ENCODE assay signal across 14 cellular contexts in genomic region chr2:132424526-132425121, GRCh38. TPM values are rescaled to one million over a fixed set of nuclear protein-coding genes. Genes with fewer than 3 reads are reported as not detected.
A peak's percentile ranks its signal among the peaks of the same experiment; 100 is the strongest.
DNase-seq lines count a peak whose midpoint lies in the region; TF ChIP-seq lines count a peak whose summit lies in the region.
"Had no signal": no experiment of that assay in that cellular context is flagged by ENCODE, and none has a peak within 500 bp of the region (broad histone marks: within the 10 kb centered on the region; RNA-seq: fewer than 3 reads in every experiment).

No MANE protein-coding gene starts in this region.

- H3K4me1 Mint-ChIP-seq in Caco-2 (ENCODE audit: low read depth, unreplicated experiment) (peaks cover 43% of the 10 kb centered on the region), glutamatergic neuron (ENCODE audit: low read depth, unreplicated experiment) (peaks cover 27% of the 10 kb centered on the region)
- H3K4me1 Mint-ChIP-seq: activated naive CD8-positive, alpha-beta T cell treated with anti-CD3 and anti-CD28 coated beads, Interleukin-2, amount 50 U/mL, for 24 hours; nephron had no signal

- no peaks in the 10 kb centered on the region for H3K27me3 ChIP-seq in Caco-2 (replicated peaks; ENCODE audit: control insufficient read depth, insufficient read depth, low read length)
- H3K27me3 ChIP-seq: SJCRH30 had no signal

- no TSS peak for BruUV-seq in Caco-2 (replicated peaks; lab: Mats Ljungman, UMichigan)

- no peak overlapping the region for H3K4me3 ChIP-seq in Caco-2 (ENCODE audit: low read depth, low read length)
- H3K4me3 ChIP-seq: SJCRH30 had no signal

- DNase-seq in Caco-2 (peak; percentile 77 to 84), caudate nucleus (lab: John Stamatoyannopoulos, UW) (peak in 1 of 61 donors; percentile 40), hippocampal formation (lab: John Stamatoyannopoulos, UW) (peak; percentile 10 to 35), renal cortical epithelial cell (ENCODE audit: low read depth) (peak; percentile 54), NCI-H345 (lab: John Stamatoyannopoulos, UW) (no peak), EL (no peak), glutamatergic neuron (no peak), HT-29 (ENCODE audit: low spot score) (no peak)
- DNase-seq: activated naive CD8-positive, alpha-beta T cell treated with anti-CD3 and anti-CD28 coated beads, Interleukin-2, amount 50 U/mL, for 24 hours; effector CD8-positive, alpha-beta T cell; NCI-H187 treated with DMSO at 0.1 percent for 48 hours; SJCRH30 had no signal

- no peaks in the 10 kb centered on the region for H3K36me3 ChIP-seq in Caco-2 (ENCODE audit: control insufficient read depth, insufficient read depth, low read length)
- H3K36me3 ChIP-seq: SJCRH30 had no signal

- peaks cover 4% of the 10 kb centered on the region for H3K9me3 Mint-ChIP-seq in Caco-2 (ENCODE audit: unreplicated experiment)
- peaks cover 2% of the 10 kb centered on the region for H3K9me3 Mint-ChIP-seq in glutamatergic neuron (ENCODE audit: unreplicated experiment)
- H3K9me3 Mint-ChIP-seq: nephron had no signal

- POLR2A ChIA-PET in Caco-2 (lab: Charles Lee): interaction anchor here (1.2 to 2.1 kb wide), 4 partner anchors 9 to 16 kb away, joined by 3 to 29 read pairs (median 4); partner anchors contain the start of gene GPR39

- no peaks in the 10 kb centered on the region for H3K9me3 ChIP-seq in Caco-2
- H3K9me3 ChIP-seq: SJCRH30 had no signal

- H3K4me3 Mint-ChIP-seq in Caco-2 (ENCODE audit: unreplicated experiment): peak overlapping the region; percentile 48
- H3K4me3 Mint-ChIP-seq in glutamatergic neuron (ENCODE audit: unreplicated experiment): no peak overlapping the region
- H3K4me3 Mint-ChIP-seq: activated naive CD8-positive, alpha-beta T cell treated with anti-CD3 and anti-CD28 coated beads, Interleukin-2, amount 50 U/mL, for 24 hours; nephron had no signal

- H3K27ac Mint-ChIP-seq in Caco-2 (ENCODE audit: unreplicated experiment): peak overlapping the region; percentile 51
- H3K27ac Mint-ChIP-seq in glutamatergic neuron (ENCODE audit: unreplicated experiment): no peak overlapping the region
- H3K27ac Mint-ChIP-seq: activated naive CD8-positive, alpha-beta T cell treated with anti-CD3 and anti-CD28 coated beads, Interleukin-2, amount 50 U/mL, for 24 hours; nephron had no signal

- TF ChIP-seq CTCF in Caco-2 (IDR thresholded peaks at IDR 0.05; ENCODE audit: insufficient read depth in 1 of 2, low read depth in 1 of 2, low read length in 1 of 2, severe bottlenecking in 1 of 2, unreplicated experiment in 1 of 2) (peak in 1 of 2 experiments; percentile 23), glutamatergic neuron (IDR thresholded peaks at IDR 0.05; ENCODE audit: partially characterized antibody, unreplicated experiment) (no peak)

- H3K27me3 Mint-ChIP-seq in Caco-2 (ENCODE audit: insufficient read depth, unreplicated experiment) (no peaks in the 10 kb centered on the region), glutamatergic neuron (ENCODE audit: unreplicated experiment) (peaks cover under 1% of the 10 kb centered on the region)
- H3K27me3 Mint-ChIP-seq: activated naive CD8-positive, alpha-beta T cell treated with anti-CD3 and anti-CD28 coated beads, Interleukin-2, amount 50 U/mL, for 24 hours had no signal

- peak overlapping the region; percentile 3 for H3K27ac ChIP-seq in caudate nucleus (ENCODE audit: low read depth, low read length)
- H3K27ac ChIP-seq: KMS-11, SJCRH30 had no signal

- CTCF ChIA-PET in Caco-2 (lab: Charles Lee): interaction anchor here (0.9 to 2.1 kb wide), 11 partner anchors 8 to 218 kb away, joined by 3 to 12 read pairs (median 7); partner anchors contain the start of gene GPR39

- peaks cover 6% of the 10 kb centered on the region for H3K36me3 Mint-ChIP-seq in Caco-2 (ENCODE audit: insufficient read depth, unreplicated experiment)
- peaks cover 5% of the 10 kb centered on the region for H3K36me3 Mint-ChIP-seq in glutamatergic neuron (ENCODE audit: unreplicated experiment)

- H3K4me1 ChIP-seq in Caco-2: peaks cover 60% of the 10 kb centered on the region
- H3K4me1 ChIP-seq: SJCRH30 had no signal

- intact Hi-C loops in Caco-2 (cut with micrococcal nuclease; ENCODE audit: unreplicated experiment): loop anchor here (1.0 to 10.0 kb wide), 7 partner anchors 8 to 430 kb away; partner anchors contain the start of gene GPR39

RNA-seq across cellular contexts. Expression of gene GPR39, which starts 8.0 kb away (rescaled TPM):
- total RNA-seq in Caco-2 (2022): 26.8 and 28.7 TPM in 2 replicates
- total RNA-seq in renal cortical epithelial cell: 9.2 and 26.0 TPM in 2 replicates
- 1.0 TPM for total RNA-seq in glutamatergic neuron (ENCODE audit: unreplicated experiment)
- 17.0 and 18.0 TPM in 2 replicates for total RNA-seq in HT-29 (2014; rRNA removed; shearing (Covaris generic))

Comparison
In these comparisons a context has a peak if more than half of its experiments do, and no peak if none do; other contexts are left out.
1. DNase-seq: peak in Caco-2 (2 of 2), hippocampal formation (2 of 2) and renal cortical epithelial cell (single experiment); none in NCI-H345 (single experiment), EL (single experiment), glutamatergic neuron (single experiment) and HT-29 (single experiment).